1 cellular context compared by ENCODE assay signal in the genomic region with DNA sequence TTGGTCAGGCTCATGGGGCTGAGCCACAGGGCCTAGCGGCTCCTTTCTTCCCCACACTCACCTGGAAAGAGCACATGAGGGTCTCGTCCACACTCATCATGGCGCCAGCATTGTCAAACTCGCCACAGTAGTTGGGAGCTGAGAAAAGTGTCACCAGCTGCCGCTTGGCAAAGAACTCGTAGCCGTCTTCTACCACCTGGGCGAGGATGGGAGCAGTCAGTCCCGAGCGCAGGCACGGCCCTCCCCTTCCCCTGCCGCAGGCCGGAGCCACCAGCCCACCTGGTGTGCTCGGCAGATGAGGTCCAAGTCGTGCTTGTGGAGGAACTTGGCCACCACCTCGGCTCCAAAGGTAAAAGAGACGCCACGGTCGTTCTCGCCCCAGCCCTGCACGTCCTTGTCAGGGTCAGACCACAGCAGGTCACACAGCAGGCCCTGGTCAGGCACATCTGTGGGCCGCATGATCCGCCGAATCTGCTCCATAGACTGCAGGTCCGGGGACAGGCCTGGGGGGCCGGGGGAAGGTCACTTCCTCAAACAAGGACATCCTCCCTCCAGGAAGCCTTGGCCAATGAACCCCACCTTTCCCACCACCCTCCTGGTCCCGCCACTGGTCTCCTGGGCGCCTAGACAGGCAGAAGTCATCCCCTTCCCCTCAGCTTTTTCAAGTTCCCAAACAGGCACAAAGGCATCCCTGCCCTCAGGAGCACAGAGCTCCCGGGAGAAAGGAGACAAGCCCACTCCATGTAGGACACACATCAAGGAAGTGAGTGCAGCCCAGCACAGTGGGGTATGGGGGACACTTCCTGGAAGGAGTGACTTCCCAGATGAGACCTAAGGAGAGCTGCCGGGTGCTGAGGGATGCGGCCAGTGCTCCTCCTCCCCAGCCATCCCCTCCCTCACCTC.
TF ChIP-seq lines count a peak whose summit lies in the region.

No MANE protein-coding gene starts in this region.

TF ChIP-seq in HCT116, 20 proteins besides CTCF, POLR2A, EP300 and RAD21 (continued from another document):
- TF ChIP-seq, protein P1, sequence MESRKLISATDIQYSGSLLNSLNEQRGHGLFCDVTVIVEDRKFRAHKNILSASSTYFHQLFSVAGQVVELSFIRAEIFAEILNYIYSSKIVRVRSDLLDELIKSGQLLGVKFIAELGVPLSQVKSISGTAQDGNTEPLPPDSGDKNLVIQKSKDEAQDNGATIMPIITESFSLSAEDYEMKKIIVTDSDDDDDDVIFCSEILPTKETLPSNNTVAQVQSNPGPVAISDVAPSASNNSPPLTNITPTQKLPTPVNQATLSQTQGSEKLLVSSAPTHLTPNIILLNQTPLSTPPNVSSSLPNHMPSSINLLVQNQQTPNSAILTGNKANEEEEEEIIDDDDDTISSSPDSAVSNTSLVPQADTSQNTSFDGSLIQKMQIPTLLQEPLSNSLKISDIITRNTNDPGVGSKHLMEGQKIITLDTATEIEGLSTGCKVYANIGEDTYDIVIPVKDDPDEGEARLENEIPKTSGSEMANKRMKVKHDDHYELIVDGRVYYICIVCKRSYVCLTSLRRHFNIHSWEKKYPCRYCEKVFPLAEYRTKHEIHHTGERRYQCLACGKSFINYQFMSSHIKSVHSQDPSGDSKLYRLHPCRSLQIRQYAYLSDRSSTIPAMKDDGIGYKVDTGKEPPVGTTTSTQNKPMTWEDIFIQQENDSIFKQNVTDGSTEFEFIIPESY (IDR thresholded peaks at IDR 0.05; ENCODE audit: extremely low read depth, insufficient replicate concordance, low read length), result no peak
